17 cellular contexts compared by ENCODE assay signal in the genomic region with DNA sequence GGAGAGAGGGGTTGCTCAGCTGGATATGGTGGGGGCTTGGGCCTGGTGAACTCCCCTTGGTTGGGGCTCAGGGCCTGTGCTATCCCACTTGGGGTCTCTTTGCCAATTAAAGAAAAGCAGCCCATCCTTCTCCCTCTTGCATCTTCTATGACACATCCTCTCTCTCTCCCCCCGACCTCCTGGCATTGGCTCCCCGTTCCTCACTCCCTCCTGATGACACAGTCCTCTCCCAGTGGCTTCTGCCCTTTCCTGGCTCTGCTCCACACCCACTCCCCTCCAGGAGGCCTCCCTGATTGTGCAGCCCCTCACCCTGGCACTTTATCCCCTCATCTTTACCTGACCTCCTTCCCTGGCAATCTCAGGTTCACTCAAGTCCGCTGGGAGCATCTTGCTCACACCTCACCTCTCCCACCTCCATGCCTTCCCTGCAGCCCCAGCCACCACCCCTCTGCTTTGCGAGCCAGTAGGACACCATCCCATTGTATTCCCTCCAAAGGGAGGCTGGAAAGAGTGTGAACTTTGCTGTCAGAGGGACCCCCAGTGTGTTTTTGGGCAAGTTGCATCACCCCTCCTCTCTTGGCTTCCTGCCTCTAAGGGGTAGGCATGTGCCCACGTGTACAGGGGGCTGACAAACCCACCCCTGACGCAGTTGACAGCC. TPM values are rescaled to one million over a fixed set of nuclear protein-coding genes. Genes with fewer than 3 reads are reported as not detected.
A peak's percentile ranks its signal among the peaks of the same experiment; 100 is the strongest.
DNase-seq lines count a peak whose midpoint lies in the region; ATAC-seq, FAIRE-seq and TF ChIP-seq lines count a peak whose summit lies in the region.
"Had no signal": no experiment of that assay in that cellular context is flagged by ENCODE, and none has a peak within 500 bp of the region (broad histone marks: within the 10 kb centered on the region; RNA-seq: fewer than 3 reads in every experiment).

No MANE protein-coding gene starts in this region.

- TF ChIP-seq CTCF in GM23338 (conservative IDR thresholded peaks at IDR 0.05; ENCODE audit: low read depth in 2 of 2) (no peak), H1 (IDR thresholded peaks at IDR 0.05; ENCODE audit: control extremely low read depth in 1 of 3, insufficient read depth in 1 of 3, low read depth in 1 of 3, low read length in 3 of 3) (no peak), osteocyte (IDR thresholded peaks at IDR 0.05) (no peak)

- no peak overlapping the region for H3K14ac ChIP-seq in H1 (ENCODE audit: insufficient read length)

- POLR2A ChIA-PET in H1 (lab: Charles Lee; ENCODE audit: partially characterized antibody): interaction anchor here (1.0 to 1.2 kb wide), 2 partner anchors 11 to 32 kb away, joined by 4 to 5 read pairs; a partner anchor contains a TSS

- no peak overlapping the region for H3K56ac ChIP-seq in H1 (replicated peaks; ENCODE audit: insufficient read length, low read depth, low read length)

- H3K36me3 Mint-ChIP-seq in GM23338 (ENCODE audit: low read depth) (no peaks in the 10 kb centered on the region), osteocyte (ENCODE audit: unreplicated experiment) (peaks cover 3% of the 10 kb centered on the region)
- H3K36me3 Mint-ChIP-seq: activated naive CD8-positive, alpha-beta T cell had no signal

- no peak overlapping the region for H3K23ac ChIP-seq in H1 (ENCODE audit: insufficient read length)

- H3K4me3 Mint-ChIP-seq in GM23338 (no peak overlapping the region), osteocyte (ENCODE audit: unreplicated experiment) (peak overlapping the region; percentile 41)
- H3K4me3 Mint-ChIP-seq: activated naive CD8-positive, alpha-beta T cell had no signal

- ATAC-seq in GM23338 (peak; percentile 18), HG03135 (IDR thresholded peaks at IDR 0.05; ENCODE audit: unreplicated experiment) (no peak)
- ATAC-seq: body of pancreas, left lobe of liver had no signal

- 66% methylated on average over 6 of the region's 6 CpGs; no CpG with 5 or more reads in 1 of the 2 experiments for WGBS in H1 (ENCODE audit: extremely low coverage in 1 of 2, insufficient coverage in 1 of 2, insufficient read length in 1 of 2, insufficient replicate concordance in 2 of 2, low coverage in 1 of 2, low lambda C conversion rate in 2 of 2, missing lambda C conversion rate in 1 of 2), 2 experiments

- H2BK20ac ChIP-seq in H1 (ENCODE audit: low read length): 0 out of 2 replicates have a peak overlapping the region, but pooled peaks have one; percentile 86

- no peak overlapping the region for H3K4ac ChIP-seq in H1 (replicated peaks; ENCODE audit: insufficient read length, low read depth, low read length)

- H3K4me2 ChIP-seq in GM23338 (no peak overlapping the region; the same call in 1 of the 2 replicates), H1 (ENCODE audit: insufficient read depth in 1 of 2, low read depth in 2 of 2, low read length in 2 of 2) (peak overlapping the region; percentile 10 to 47; a peak in 2 of 4 replicates)

- H4K91ac ChIP-seq in H1 (replicated peaks; ENCODE audit: insufficient read length, low read length): peak overlapping the region; percentile 38

- H4K8ac ChIP-seq in H1 (ENCODE audit: extremely low read depth, insufficient read depth, low read length): no peak overlapping the region

- no peaks in the 10 kb centered on the region for H3K9me2 ChIP-seq in GM23338 (ENCODE audit: insufficient read depth)

- H3K4me1 ChIP-seq in GM23338 (ENCODE audit: insufficient read depth) (peaks cover 14% of the 10 kb centered on the region), H1 (replicated peaks in 1 of 4; ENCODE audit: control insufficient read depth in 3 of 4, insufficient read depth in 4 of 4, low read length in 3 of 4) (peaks cover 3 to 30% (median 22%) of the 10 kb centered on the region in 4 experiments)

- no peak for DNase-seq in GM23338 (ENCODE audit: low spot score)
- peak; percentile 54 for DNase-seq in MG63
- DNase-seq in H1 (ENCODE audit: low read depth in 1 of 2, low spot score in 2 of 2): no peak
- no peak for DNase-seq in osteocyte (ENCODE audit: extremely low spot score, unreplicated experiment)
- DNase-seq in NCI-H1105 treated with DMSO at 0.1 percent for 48 hours (lab: John Stamatoyannopoulos, UW): no peak
- DNase-seq in NCI-H2196 treated with DMSO at 0.1 percent for 48 hours (lab: John Stamatoyannopoulos, UW; ENCODE audit: unreplicated experiment): no peak
- DNase-seq: activated CD4-positive, alpha-beta T cell treated with anti-CD3 and anti-CD28 coated beads for 4 hours; AML-193; body of pancreas; heart right ventricle; NK-92 treated with Interleukin-12 subunit alpha and Interleukin-12 subunit beta, amount 100 ng/mL, for 24 hours; stimulated activated CD4-positive, alpha-beta T cell treated with anti-CD3 and anti-CD28 coated beads, Interleukin-12 subunit alpha, Interleukin-12 subunit beta, amount 100 ng/mL, for 4 hours; SW 1271 had no signal

- CTCF ChIA-PET in H1 (lab: Charles Lee; ENCODE audit: partially characterized antibody): interaction anchor here (0.6 to 16.8 kb wide), 13 partner anchors 10 to 237 kb away, joined by 3 to 108 read pairs (median 5); a partner anchor contains a TSS

- H3K4me3 ChIP-seq in GM23338 (no peak overlapping the region), MG63 (no peak overlapping the region), H1 (ENCODE audit: extremely low read depth in 1 of 4, insufficient read depth in 2 of 4, low read depth in 3 of 4, low read length in 4 of 4) (no peak overlapping the region)
- H3K4me3 ChIP-seq: body of pancreas, heart right ventricle had no signal

- H3K27me3 Mint-ChIP-seq in GM23338 (ENCODE audit: insufficient read depth, low read depth, poor library complexity) (peaks cover 9% of the 10 kb centered on the region), osteocyte (ENCODE audit: unreplicated experiment) (no peaks in the 10 kb centered on the region)
- H3K27me3 Mint-ChIP-seq: activated naive CD8-positive, alpha-beta T cell had no signal

- peak overlapping the region; percentile 59; the same call in 1 of the 2 replicates for H2AFZ ChIP-seq in GM23338
- H2AFZ ChIP-seq in H1 (ENCODE audit: low read length): no peak overlapping the region

- no peak for TF ChIP-seq POLR2A in H1 (IDR thresholded peaks at IDR 0.05; ENCODE audit: control extremely low read depth in 1 of 2, low read depth in 2 of 2, low read length in 2 of 2)

- no peak for FAIRE-seq in H1 (lab: Jason Lieb, UNC)

- no peak overlapping the region for H2BK120ac ChIP-seq in H1 (replicated peaks; ENCODE audit: low read depth, low read length)

- H3K27ac ChIP-seq in GM23338 (ENCODE audit: low read depth) (no peak overlapping the region), H1 (ENCODE audit: low read depth, low read length) (no peak overlapping the region)
- H3K27ac ChIP-seq: body of pancreas, heart right ventricle had no signal

- no peak for TF ChIP-seq RAD21 in H1 (IDR thresholded peaks at IDR 0.05 in 1 of 2, conservative IDR thresholded peaks at IDR 0.05 in 1 of 2; ENCODE audit: low read depth in 2 of 2, low read length in 2 of 2)

- H3K79me1 ChIP-seq in H1 (ENCODE audit: low read depth, low read length): no peaks in the 10 kb centered on the region

- H4K20me1 ChIP-seq in GM23338 (replicated peaks; ENCODE audit: insufficient read depth): no peaks in the 10 kb centered on the region
- no peaks in the 10 kb centered on the region for H4K20me1 ChIP-seq in H1 (replicated peaks in 1 of 2; ENCODE audit: control insufficient read depth in 1 of 2, insufficient read depth in 2 of 2, low read length in 2 of 2)

- H3K4me1 Mint-ChIP-seq in GM23338 (peaks cover 34% of the 10 kb centered on the region), osteocyte (ENCODE audit: unreplicated experiment) (peaks cover 95% of the 10 kb centered on the region)

- no peak overlapping the region for H3K9ac ChIP-seq in H1 (replicated peaks in 1 of 4; ENCODE audit: extremely low read depth in 1 of 4, low read depth in 3 of 4, low read length in 3 of 4)

- H2BK12ac ChIP-seq in H1 (ENCODE audit: low read depth, low read length): peak overlapping the region; percentile 90

- H3K79me2 ChIP-seq in GM23338 (replicated peaks; ENCODE audit: insufficient read depth): no peaks in the 10 kb centered on the region
- H3K79me2 ChIP-seq in H1 (ENCODE audit: control insufficient read depth in 1 of 2, insufficient read depth in 2 of 2, low read length in 2 of 2): no peaks in the 10 kb centered on the region

- peak overlapping the region; percentile 48; the same call in 1 of the 2 replicates for H2BK5ac ChIP-seq in H1 (ENCODE audit: low read depth, low read length)

- no peak overlapping the region for H4K5ac ChIP-seq in H1 (ENCODE audit: insufficient read length, low read depth, low read length)

- H3K9me3 Mint-ChIP-seq in GM23338 (no peaks in the 10 kb centered on the region), osteocyte (ENCODE audit: unreplicated experiment) (no peaks in the 10 kb centered on the region)

- peak overlapping the region; percentile 52 for H3K18ac ChIP-seq in H1 (ENCODE audit: extremely low read depth, low read length)

- H2BK15ac ChIP-seq in H1 (ENCODE audit: low read length): peak overlapping the region; percentile 65; the same call in 1 of the 2 replicates

- no peaks in the 10 kb centered on the region for H3K36me3 ChIP-seq in GM23338 (ENCODE audit: insufficient read depth)
- peaks cover 95% of the 10 kb centered on the region for H3K36me3 ChIP-seq in MG63
- H3K36me3 ChIP-seq in H1 (ENCODE audit: control insufficient read depth in 2 of 4, insufficient read depth in 4 of 4, low read length in 3 of 4): no peaks in the 10 kb centered on the region; a peak in 1 of 8 replicates
- H3K36me3 ChIP-seq: heart right ventricle had no signal

- H3K27me3 ChIP-seq in GM23338 (ENCODE audit: insufficient read depth) (no peaks in the 10 kb centered on the region), MG63 (no peaks in the 10 kb centered on the region), H1 (replicated peaks in 1 of 4; ENCODE audit: control insufficient read depth in 3 of 4, extremely low read depth in 1 of 4, insufficient read depth in 3 of 4, low read length in 3 of 4) (no peaks in the 10 kb centered on the region; a peak in 1 of 7 replicates)
- H3K27me3 ChIP-seq: body of pancreas, heart right ventricle had no signal

- no peaks in the 10 kb centered on the region for H3K23me2 ChIP-seq in H1 (ENCODE audit: low read depth, low read length)

- H3F3A ChIP-seq in GM23338 (replicated peaks; ENCODE audit: low read depth): no peaks in the 10 kb centered on the region

- no peaks in the 10 kb centered on the region for H3K9me3 ChIP-seq in MG63
- H3K9me3 ChIP-seq in H1 (ENCODE audit: insufficient read depth in 2 of 2, low read depth in 1 of 2, low read length in 1 of 2): no peaks in the 10 kb centered on the region
- H3K9me3 ChIP-seq: body of pancreas, heart right ventricle had no signal

- 0 out of 2 replicates have a peak overlapping the region, but pooled peaks have one; percentile 17 for H2AK5ac ChIP-seq in H1 (ENCODE audit: low read depth, low read length)

- TF ChIP-seq EP300 in H1 (IDR thresholded peaks at IDR 0.05; ENCODE audit: borderline replicate concordance in 1 of 2, low read depth in 2 of 2, low read length in 2 of 2): no peak

- H3K27ac Mint-ChIP-seq in GM23338: no peak overlapping the region
- peak overlapping the region; percentile 100 for H3K27ac Mint-ChIP-seq in osteocyte (ENCODE audit: unreplicated experiment)
- H3K27ac Mint-ChIP-seq: activated naive CD8-positive, alpha-beta T cell had no signal

RNA-seq across cellular contexts. Expression of a gene that starts 10.7 kb away (rescaled TPM):
- total RNA-seq in GM23338 (2014; rRNA removed; shearing (Covaris generic)): not detected in 2 replicates
- polyA plus RNA-seq in GM23338 (2016; fragmentation: Nextera tagmentation; extraction: Ambion mirVana) (not detected in 2 replicates), H1 (2011; rRNA removed) (0.05 and 0.06 TPM in 2 replicates)
- 12.0 and 18.2 TPM in 2 replicates for total RNA-seq in MG63 (2014; rRNA removed; shearing (Covaris generic); ENCODE audit: low replicate concordance)
- total RNA-seq in H1 (2021; fragmentation: NEBNext Ultra II Directional; extraction: Animal tissue kit (Norgen Biotek cat#: 25700)): 0.08 TPM in 1 of 2 replicates, not detected in the other
- polyA plus RNA-seq in H1 (2011; cell fraction: cytosol; rRNA removed): 0.05 TPM
- 0.06 TPM for polyA plus RNA-seq in H1 (2011; cell fraction: nucleus; rRNA removed)
- polyA plus RNA-seq in H1 (2012, experiment 1 of 2): 0.05 to 0.06 TPM in 2 of 4 replicates, not detected in the others
- 0.07 TPM for polyA plus RNA-seq in H1 (2012, experiment 2 of 2)
- 0.04 TPM for polyA plus RNA-seq in H1 (2013, experiment 1 of 2)
- 0.09 TPM for polyA plus RNA-seq in H1 (2013, experiment 2 of 2)
- polyA minus RNA-seq in H1 (2011; rRNA and poly(A)+ RNA removed): 0.03 and 0.10 TPM in 2 replicates
- 0.37 TPM for polyA minus RNA-seq in H1 (2011; cell fraction: cytosol; rRNA and poly(A)+ RNA removed)
- polyA minus RNA-seq in H1 (2011; cell fraction: nucleus; rRNA and poly(A)+ RNA removed): 0.20 TPM
- 9.2 and 9.9 TPM in 2 replicates for total RNA-seq in osteocyte
- total RNA-seq: mononuclear cell had no signal

RNA-seq across cellular contexts. Expression of a gene that starts 51.9 kb away (rescaled TPM):
- 9.4 and 11.7 TPM in 2 replicates for total RNA-seq in GM23338 (2014; rRNA removed; shearing (Covaris generic))
- polyA plus RNA-seq in GM23338 (2016; fragmentation: Nextera tagmentation; extraction: Ambion mirVana) (6.5 and 16.4 TPM in 2 replicates), H1 (2011; rRNA removed) (19.0 and 25.6 TPM in 2 replicates)
- 163 and 302 TPM in 2 replicates for total RNA-seq in MG63 (2014; rRNA removed; shearing (Covaris generic); ENCODE audit: low replicate concordance)
- total RNA-seq in H1 (2021; fragmentation: NEBNext Ultra II Directional; extraction: Animal tissue kit (Norgen Biotek cat#: 25700)): 13.2 and 16.5 TPM in 2 replicates
- 20.8 TPM for polyA plus RNA-seq in H1 (2011; cell fraction: cytosol; rRNA removed)
- polyA plus RNA-seq in H1 (2011; cell fraction: nucleus; rRNA removed): 32.4 TPM
- polyA plus RNA-seq in H1 (2012, experiment 1 of 2): 10.8 to 28.4 TPM (median 20.2 TPM) in 4 replicates
- polyA plus RNA-seq in H1 (2012, experiment 2 of 2): 20.5 TPM
- polyA plus RNA-seq in H1 (2013, experiment 1 of 2): 4.4 TPM
- 4.8 TPM for polyA plus RNA-seq in H1 (2013, experiment 2 of 2)
- polyA minus RNA-seq in H1 (2011; rRNA and poly(A)+ RNA removed): 16.8 and 19.4 TPM in 2 replicates
- 13.4 TPM for polyA minus RNA-seq in H1 (2011; cell fraction: cytosol; rRNA and poly(A)+ RNA removed)
- polyA minus RNA-seq in H1 (2011; cell fraction: nucleus; rRNA and poly(A)+ RNA removed): 20.8 TPM
- 168 and 178 TPM in 2 replicates for total RNA-seq in osteocyte
- total RNA-seq: mononuclear cell had no signal
